In the genomic region with DNA sequence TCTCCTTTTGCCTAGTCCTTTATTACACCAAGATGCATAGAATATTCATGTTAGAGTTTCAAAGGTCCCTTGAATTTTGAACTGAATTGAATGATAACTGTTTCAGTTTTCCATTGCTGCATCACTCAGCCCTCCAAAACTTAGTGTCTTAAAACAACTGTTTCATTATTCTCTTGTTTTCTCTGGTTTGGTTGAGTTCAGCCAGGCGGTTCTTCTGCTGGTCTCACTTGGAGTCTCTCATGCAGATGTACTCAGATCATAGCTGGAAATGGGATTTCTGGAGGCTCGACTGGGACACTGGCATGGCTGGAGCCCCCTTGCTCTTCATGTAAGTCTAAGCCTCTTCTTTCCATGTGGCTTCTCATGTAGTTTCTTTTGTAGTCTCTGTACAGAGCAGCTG, we compare ENCODE assay signal across 8 cellular contexts.
"Had no signal": no experiment of that assay in that cellular context is flagged by ENCODE, and none has a peak within 500 bp of the region (broad histone marks: within the 10 kb centered on the region; RNA-seq: fewer than 3 reads in every experiment).

No MANE protein-coding gene starts in this region.

- ATAC-seq: GM12878 had no signal

- DNase-seq: GDM1, GF-D8 had no signal

- FAIRE-seq: G401.6, GM12878, GM12891, GM12892, GM18507, GM19239 had no signal

- H3K4me3 ChIP-seq: GM12878 had no signal
